ENCODE assay signal across 1 cellular context in genomic region chr1:67535474-67535873, GRCh38.
A peak's percentile ranks its signal among the peaks of the same experiment; 100 is the strongest.
TF ChIP-seq lines count a peak whose summit lies in the region.

No MANE protein-coding gene starts in this region.

TF ChIP-seq in K562, 482 proteins besides CTCF, POLR2A, EP300 and RAD21 (continued from another document and continues in another):
- TF ChIP-seq, protein P1, sequence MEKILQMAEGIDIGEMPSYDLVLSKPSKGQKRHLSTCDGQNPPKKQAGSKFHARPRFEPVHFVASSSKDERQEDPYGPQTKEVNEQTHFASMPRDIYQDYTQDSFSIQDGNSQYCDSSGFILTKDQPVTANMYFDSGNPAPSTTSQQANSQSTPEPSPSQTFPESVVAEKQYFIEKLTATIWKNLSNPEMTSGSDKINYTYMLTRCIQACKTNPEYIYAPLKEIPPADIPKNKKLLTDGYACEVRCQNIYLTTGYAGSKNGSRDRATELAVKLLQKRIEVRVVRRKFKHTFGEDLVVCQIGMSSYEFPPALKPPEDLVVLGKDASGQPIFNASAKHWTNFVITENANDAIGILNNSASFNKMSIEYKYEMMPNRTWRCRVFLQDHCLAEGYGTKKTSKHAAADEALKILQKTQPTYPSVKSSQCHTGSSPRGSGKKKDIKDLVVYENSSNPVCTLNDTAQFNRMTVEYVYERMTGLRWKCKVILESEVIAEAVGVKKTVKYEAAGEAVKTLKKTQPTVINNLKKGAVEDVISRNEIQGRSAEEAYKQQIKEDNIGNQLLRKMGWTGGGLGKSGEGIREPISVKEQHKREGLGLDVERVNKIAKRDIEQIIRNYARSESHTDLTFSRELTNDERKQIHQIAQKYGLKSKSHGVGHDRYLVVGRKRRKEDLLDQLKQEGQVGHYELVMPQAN (IDR thresholded peaks at IDR 0.05; ENCODE audit: borderline replicate concordance) = no peak
- TF ChIP-seq SREBF1 (IDR thresholded peaks at IDR 0.05; ENCODE audit: borderline replicate concordance, low read depth, low read length) = no peak
- TF ChIP-seq, protein P2, sequence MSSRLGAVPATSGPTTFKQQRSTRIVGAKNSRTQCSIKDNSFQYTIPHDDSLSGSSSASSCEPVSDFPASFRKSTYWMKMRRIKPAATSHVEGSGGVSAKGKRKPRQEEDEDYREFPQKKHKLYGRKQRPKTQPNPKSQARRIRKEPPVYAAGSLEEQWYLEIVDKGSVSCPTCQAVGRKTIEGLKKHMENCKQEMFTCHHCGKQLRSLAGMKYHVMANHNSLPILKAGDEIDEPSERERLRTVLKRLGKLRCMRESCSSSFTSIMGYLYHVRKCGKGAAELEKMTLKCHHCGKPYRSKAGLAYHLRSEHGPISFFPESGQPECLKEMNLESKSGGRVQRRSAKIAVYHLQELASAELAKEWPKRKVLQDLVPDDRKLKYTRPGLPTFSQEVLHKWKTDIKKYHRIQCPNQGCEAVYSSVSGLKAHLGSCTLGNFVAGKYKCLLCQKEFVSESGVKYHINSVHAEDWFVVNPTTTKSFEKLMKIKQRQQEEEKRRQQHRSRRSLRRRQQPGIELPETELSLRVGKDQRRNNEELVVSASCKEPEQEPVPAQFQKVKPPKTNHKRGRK (tag; IDR thresholded peaks at IDR 0.05) = no peak
- peak; percentile 36; the same call in 1 of the 2 replicates for TF ChIP-seq NFE2 (IDR thresholded peaks at IDR 0.05; ENCODE audit: low read depth)
- no peak for TF ChIP-seq GATAD2A (IDR thresholded peaks at IDR 0.05)
- no peak for TF ChIP-seq ETV1 (tag; conservative IDR thresholded peaks at IDR 0.05; ENCODE audit: low read depth)
- no peak for TF ChIP-seq TAF15 (IDR thresholded peaks at IDR 0.05; ENCODE audit: low read depth, low read length)
- no peak for TF ChIP-seq ZNF3 (CRISPR knock-in tag; IDR thresholded peaks at IDR 0.05)
- TF ChIP-seq ZKSCAN1 (IDR thresholded peaks at IDR 0.05; ENCODE audit: low read depth, low read length) = no peak
- no peak for TF ChIP-seq MXI1 (IDR thresholded peaks at IDR 0.05; ENCODE audit: low read depth, low read length)
- TF ChIP-seq, protein P3, sequence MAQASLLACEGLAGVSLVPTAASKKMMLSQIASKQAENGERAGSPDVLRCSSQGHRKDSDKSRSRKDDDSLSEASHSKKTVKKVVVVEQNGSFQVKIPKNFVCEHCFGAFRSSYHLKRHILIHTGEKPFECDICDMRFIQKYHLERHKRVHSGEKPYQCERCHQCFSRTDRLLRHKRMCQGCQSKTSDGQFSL (CRISPR knock-in tag; IDR thresholded peaks at IDR 0.05) = no peak
- TF ChIP-seq, protein P3 (tag; IDR thresholded peaks at IDR 0.05) = no peak
- TF ChIP-seq E2F4 (CRISPR knock-in tag; IDR thresholded peaks at IDR 0.05; ENCODE audit: low read depth) = no peak
- TF ChIP-seq ADNP (tag; IDR thresholded peaks at IDR 0.05) = no peak
- TF ChIP-seq CTBP1 (IDR thresholded peaks at IDR 0.05; ENCODE audit: borderline replicate concordance) = no peak
- no peak for TF ChIP-seq GTF2B (IDR thresholded peaks at IDR 0.05; ENCODE audit: extremely low read depth, insufficient read length)
- TF ChIP-seq ZC3H8 (IDR thresholded peaks at IDR 0.05) = no peak
- peak; percentile 90 for TF ChIP-seq CEBPG (CRISPR knock-in tag; IDR thresholded peaks at IDR 0.05)
- peak; percentile 82 to 84 for TF ChIP-seq CEBPG (tag; conservative IDR thresholded peaks at IDR 0.05 in 1 of 2, IDR thresholded peaks at IDR 0.05 in 1 of 2)
- TF ChIP-seq ZBTB43 (CRISPR knock-in tag; IDR thresholded peaks at IDR 0.05) = no peak
- no peak for TF ChIP-seq HDAC6 (IDR thresholded peaks at IDR 0.05; ENCODE audit: low read depth, low read length)
- TF ChIP-seq ZNF668 (CRISPR knock-in tag; IDR thresholded peaks at IDR 0.05) = no peak
- no peak for TF ChIP-seq HDAC2 (IDR thresholded peaks at IDR 0.05)
- TF ChIP-seq, protein P4, sequence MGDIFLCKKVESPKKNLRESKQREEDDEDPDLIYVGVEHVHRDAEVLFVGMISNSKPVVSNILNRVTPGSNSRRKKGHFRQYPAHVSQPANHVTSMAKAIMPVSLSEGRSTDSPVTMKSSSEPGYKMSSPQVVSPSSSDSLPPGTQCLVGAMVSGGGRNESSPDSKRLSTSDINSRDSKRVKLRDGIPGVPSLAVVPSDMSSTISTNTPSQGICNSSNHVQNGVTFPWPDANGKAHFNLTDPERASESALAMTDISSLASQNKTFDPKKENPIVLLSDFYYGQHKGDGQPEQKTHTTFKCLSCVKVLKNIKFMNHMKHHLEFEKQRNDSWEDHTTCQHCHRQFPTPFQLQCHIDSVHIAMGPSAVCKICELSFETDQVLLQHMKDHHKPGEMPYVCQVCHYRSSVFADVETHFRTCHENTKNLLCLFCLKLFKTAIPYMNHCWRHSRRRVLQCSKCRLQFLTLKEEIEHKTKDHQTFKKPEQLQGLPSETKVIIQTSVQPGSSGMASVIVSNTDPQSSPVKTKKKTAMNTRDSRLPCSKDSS (IDR thresholded peaks at IDR 0.05; ENCODE audit: low read depth, partially characterized antibody) = no peak
- no peak for TF ChIP-seq ZNF134 (CRISPR knock-in tag; conservative IDR thresholded peaks at IDR 0.05)
- no peak for TF ChIP-seq ZFX (CRISPR knock-in tag; IDR thresholded peaks at IDR 0.05)
- TF ChIP-seq MAFK (IDR thresholded peaks at IDR 0.05; ENCODE audit: low read length) = no peak
- no peak for TF ChIP-seq KLF13 (tag; IDR thresholded peaks at IDR 0.05; ENCODE audit: borderline replicate concordance, low read depth)
- TF ChIP-seq RBM34 (IDR thresholded peaks at IDR 0.05; ENCODE audit: borderline replicate concordance, insufficient read depth, low read length) = no peak
- TF ChIP-seq NFYB (IDR thresholded peaks at IDR 0.05; ENCODE audit: extremely low read depth, insufficient read length) = no peak
- TF ChIP-seq ZNF586 (CRISPR knock-in tag; conservative IDR thresholded peaks at IDR 0.05) = no peak
- no peak for TF ChIP-seq KDM2B (CRISPR knock-in tag; IDR thresholded peaks at IDR 0.05)
- no peak for TF ChIP-seq ZNF133 (CRISPR knock-in tag; IDR thresholded peaks at IDR 0.05)
- TF ChIP-seq TEAD4 (IDR thresholded peaks at IDR 0.05; ENCODE audit: low read length) = peak; percentile 67
- no peak for TF ChIP-seq TEAD4 (CRISPR knock-in tag; IDR thresholded peaks at IDR 0.05; ENCODE audit: borderline replicate concordance)
- TF ChIP-seq RBFOX2 (IDR thresholded peaks at IDR 0.05; ENCODE audit: low read depth, low read length) = no peak
- peak in 1 of 2 experiments; percentile 59; a peak in 1 of 4 replicates for TF ChIP-seq SRF (CRISPR knock-in tag; IDR thresholded peaks at IDR 0.05)
- no peak for TF ChIP-seq ZEB2 (IDR thresholded peaks at IDR 0.05)
- TF ChIP-seq, protein P5, sequence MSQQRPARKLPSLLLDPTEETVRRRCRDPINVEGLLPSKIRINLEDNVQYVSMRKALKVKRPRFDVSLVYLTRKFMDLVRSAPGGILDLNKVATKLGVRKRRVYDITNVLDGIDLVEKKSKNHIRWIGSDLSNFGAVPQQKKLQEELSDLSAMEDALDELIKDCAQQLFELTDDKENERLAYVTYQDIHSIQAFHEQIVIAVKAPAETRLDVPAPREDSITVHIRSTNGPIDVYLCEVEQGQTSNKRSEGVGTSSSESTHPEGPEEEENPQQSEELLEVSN (IDR thresholded peaks at IDR 0.05; ENCODE audit: borderline replicate concordance in 1 of 2, extremely low read depth in 1 of 2, insufficient read depth in 1 of 2, insufficient read length in 1 of 2, low read depth in 1 of 2, low read length in 1 of 2, poor library complexity in 1 of 2, severe bottlenecking in 1 of 2) = no peak
- TF ChIP-seq BACH1 (tag; IDR thresholded peaks at IDR 0.05) = no peak
- TF ChIP-seq YBX1 (IDR thresholded peaks at IDR 0.05) = no peak
- no peak for TF ChIP-seq ZBTB11 (CRISPR knock-in tag; IDR thresholded peaks at IDR 0.05)
- no peak for TF ChIP-seq NFIC (IDR thresholded peaks at IDR 0.05)
- no peak for TF ChIP-seq CBX5 (IDR thresholded peaks at IDR 0.05; ENCODE audit: borderline replicate concordance, low read depth)
- TF ChIP-seq MAFF (IDR thresholded peaks at IDR 0.05; ENCODE audit: low read length) = no peak
- no peak for TF ChIP-seq ZNF347 (CRISPR knock-in tag; IDR thresholded peaks at IDR 0.05; ENCODE audit: low read depth)
- TF ChIP-seq GTF2E2 (tag; IDR thresholded peaks at IDR 0.05) = no peak
- TF ChIP-seq NR0B1 (IDR thresholded peaks at IDR 0.05; ENCODE audit: partially characterized antibody) = no peak
- TF ChIP-seq SNIP1 (IDR thresholded peaks at IDR 0.05; ENCODE audit: low read depth) = no peak
- no peak; the same call in 1 of the 2 replicates for TF ChIP-seq DPF2 (IDR thresholded peaks at IDR 0.05)
- TF ChIP-seq KDM5B (IDR thresholded peaks at IDR 0.05; ENCODE audit: insufficient replicate concordance, low read depth, low read length) = no peak
- TF ChIP-seq PBX2 (CRISPR knock-in tag; IDR thresholded peaks at IDR 0.05; ENCODE audit: low read depth) = no peak
- peak; percentile 39 for TF ChIP-seq PBX2 (tag; conservative IDR thresholded peaks at IDR 0.05; ENCODE audit: low read depth)
- no peak for TF ChIP-seq PCBP1 (IDR thresholded peaks at IDR 0.05; ENCODE audit: low read depth, low read length, poor library complexity, severe bottlenecking)
- 0 out of 2 replicates have a peak, but pooled peaks have one; percentile 8 for TF ChIP-seq NCOR1 (IDR thresholded peaks at IDR 0.05)
